Comparison of ENCODE assay signal across 11 cellular contexts in genomic region chr4:151806511-151806927, GRCh38. TPM values are rescaled to one million over a fixed set of nuclear protein-coding genes. Genes with fewer than 3 reads are reported as not detected.
A peak's percentile ranks its signal among the peaks of the same experiment; 100 is the strongest.
DNase-seq lines count a peak whose midpoint lies in the region; ATAC-seq and TF ChIP-seq lines count a peak whose summit lies in the region.
"Had no signal": no experiment of that assay in that cellular context is flagged by ENCODE, and none has a peak within 500 bp of the region (broad histone marks: within the 10 kb centered on the region; RNA-seq: fewer than 3 reads in every experiment).

No MANE protein-coding gene starts in this region.

- H3K4me1 ChIP-seq in stomach, result no peaks in the 10 kb centered on the region

- TF ChIP-seq POLR2A in stomach (IDR thresholded peaks at IDR 0.05), result no peak

- intact Hi-C loops in stomach (cut with DNase I; ENCODE audit: low total_unique reads), result no loop called here

- no peaks in the 10 kb centered on the region for H3K9me3 ChIP-seq in stomach
- H3K9me3 ChIP-seq: neutrophil had no signal

- no peaks in the 10 kb centered on the region for H3K36me3 ChIP-seq in stomach
- H3K36me3 ChIP-seq: neutrophil had no signal

- H3K4me3 ChIP-seq in cardiac fibroblast (replicated peaks in 1 of 2; ENCODE audit: low read depth in 2 of 2, low read length in 2 of 2) (no peak overlapping the region), stomach (no peak overlapping the region)

- 59 to 75% (median 63%) methylated on average over 6 of the region's 6 CpGs for WGBS in stomach, 5 donors

- H3K27me3 ChIP-seq in stomach, result no peaks in the 10 kb centered on the region

- DNase-seq in HS-5 (ENCODE audit: low read depth) (peak; percentile 34), cardiac fibroblast (ENCODE audit: low read depth in 2 of 2) (peak; percentile 57 to 79), islet precursor cell (peak; percentile 78), germinal center (ENCODE audit: low spot score) (no peak), stomach (no peak), T-helper 9 cell (no peak)
- DNase-seq: cortex of kidney, NCI-H526 treated with DMSO at 0.1 percent for 48 hours had no signal

- TF ChIP-seq CTCF in cardiac fibroblast (IDR thresholded peaks at IDR 0.05; ENCODE audit: low read depth, low read length), result no peak
- no peak for TF ChIP-seq CTCF in stomach (IDR thresholded peaks at IDR 0.05)

- no peak for ATAC-seq in GM21717 (IDR thresholded peaks at IDR 0.05; ENCODE audit: unreplicated experiment)

- TF ChIP-seq EP300 in stomach (IDR thresholded peaks at IDR 0.05), result no peak

- H3K27ac ChIP-seq in stomach, result no peak overlapping the region
- H3K27ac ChIP-seq: KMS-11, neutrophil had no signal

RNA-seq across cellular contexts. Expression of gene GATB, which starts 45.7 kb away (rescaled TPM):
- total RNA-seq in stomach, result 10 to 100 TPM in 4 of 5 donors, 1 to 10 TPM in 1; 1.8 to 32.2 (median 24.1) TPM
- polyA plus RNA-seq in stomach, result 10 to 100 TPM; 10.8 to 20.7 (median 16.8) TPM

Comparison
In these comparisons a context has a peak if more than half of its experiments do, and no peak if none do; other contexts are left out.
1. DNase-seq: peak in HS-5 (single experiment), cardiac fibroblast (2 of 2) and islet precursor cell (single experiment); none in germinal center (single experiment), stomach (single experiment) and T-helper 9 cell (single experiment).